Comparison of ENCODE assay signal across 1 cellular context in the genomic region with DNA sequence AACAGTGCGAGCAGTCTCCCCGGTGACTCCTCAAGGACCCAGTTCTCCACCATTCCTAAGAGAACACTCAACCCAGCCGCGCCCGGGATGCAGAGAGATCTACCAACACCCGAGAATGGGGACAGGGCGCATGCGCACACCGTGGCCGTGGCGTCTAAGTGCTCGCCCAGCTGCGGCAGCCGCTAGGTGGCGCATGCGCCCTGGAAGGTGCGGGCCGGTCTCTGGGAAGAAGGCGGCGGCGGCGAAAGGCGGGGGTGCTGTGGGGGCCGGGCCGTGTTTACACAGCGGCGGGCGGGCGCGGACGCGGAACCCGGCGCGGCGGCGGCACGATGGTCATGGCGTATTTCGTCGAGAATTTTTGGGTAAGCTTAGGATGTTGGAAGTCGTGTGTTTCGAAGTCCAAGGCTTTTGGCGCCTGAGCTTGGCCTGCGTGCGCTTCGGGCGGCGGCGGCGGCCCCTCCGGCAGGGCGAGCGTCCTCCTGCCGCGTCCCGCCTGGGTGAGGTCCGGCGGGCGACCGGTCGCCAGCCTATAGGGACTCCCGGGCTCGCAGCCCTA.
TF ChIP-seq lines count a peak whose summit lies in the region.

Gene FCHO2 (plus strand): TSS at position 274 of the 556 bp plus-strand sequence. CDS start 56 bp downstream, at position 330.

TF ChIP-seq in HepG2, 621 proteins besides CTCF, POLR2A, EP300 and RAD21 (continued from another document and continues in another):
- TF ChIP-seq, protein P1, sequence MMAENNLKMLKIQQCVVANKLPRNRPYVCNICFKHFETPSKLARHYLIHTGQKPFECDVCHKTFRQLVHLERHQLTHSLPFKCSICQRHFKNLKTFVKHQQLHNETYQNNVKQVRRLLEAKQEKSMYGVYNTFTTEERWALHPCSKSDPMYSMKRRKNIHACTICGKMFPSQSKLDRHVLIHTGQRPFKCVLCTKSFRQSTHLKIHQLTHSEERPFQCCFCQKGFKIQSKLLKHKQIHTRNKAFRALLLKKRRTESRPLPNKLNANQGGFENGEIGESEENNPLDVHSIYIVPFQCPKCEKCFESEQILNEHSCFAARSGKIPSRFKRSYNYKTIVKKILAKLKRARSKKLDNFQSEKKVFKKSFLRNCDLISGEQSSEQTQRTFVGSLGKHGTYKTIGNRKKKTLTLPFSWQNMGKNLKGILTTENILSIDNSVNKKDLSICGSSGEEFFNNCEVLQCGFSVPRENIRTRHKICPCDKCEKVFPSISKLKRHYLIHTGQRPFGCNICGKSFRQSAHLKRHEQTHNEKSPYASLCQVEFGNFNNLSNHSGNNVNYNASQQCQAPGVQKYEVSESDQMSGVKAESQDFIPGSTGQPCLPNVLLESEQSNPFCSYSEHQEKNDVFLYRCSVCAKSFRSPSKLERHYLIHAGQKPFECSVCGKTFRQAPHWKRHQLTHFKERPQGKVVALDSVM (CRISPR knock-in tag; IDR thresholded peaks at IDR 0.05) = no peak; the same call in 1 of the 2 replicates
- no peak for TF ChIP-seq EED (CRISPR knock-in tag; IDR thresholded peaks at IDR 0.05)
- no peak for TF ChIP-seq ADNP (CRISPR knock-in tag; IDR thresholded peaks at IDR 0.05)
- TF ChIP-seq RBFOX2 (IDR thresholded peaks at IDR 0.05; ENCODE audit: low read depth, low read length) = peak; percentile 86
- no peak for TF ChIP-seq SNRNP70 (IDR thresholded peaks at IDR 0.05; ENCODE audit: low read depth, low read length)
- no peak; the same call in 1 of the 2 replicates for TF ChIP-seq SP4 (CRISPR knock-in tag; IDR thresholded peaks at IDR 0.05)
- peak; percentile 43 for TF ChIP-seq ETV5 (CRISPR knock-in tag; IDR thresholded peaks at IDR 0.05; ENCODE audit: borderline replicate concordance)
- peak; percentile 84; the same call in 1 of the 2 replicates for TF ChIP-seq KDM3A (CRISPR knock-in tag; IDR thresholded peaks at IDR 0.05; ENCODE audit: low read depth)
- no peak; the same call in 1 of the 2 replicates for TF ChIP-seq MEF2D (CRISPR knock-in tag; IDR thresholded peaks at IDR 0.05)
- TF ChIP-seq RNF219 (CRISPR knock-in tag; IDR thresholded peaks at IDR 0.05) = no peak
- TF ChIP-seq JUN (CRISPR knock-in tag; IDR thresholded peaks at IDR 0.05) = no peak
- TF ChIP-seq, protein P2, sequence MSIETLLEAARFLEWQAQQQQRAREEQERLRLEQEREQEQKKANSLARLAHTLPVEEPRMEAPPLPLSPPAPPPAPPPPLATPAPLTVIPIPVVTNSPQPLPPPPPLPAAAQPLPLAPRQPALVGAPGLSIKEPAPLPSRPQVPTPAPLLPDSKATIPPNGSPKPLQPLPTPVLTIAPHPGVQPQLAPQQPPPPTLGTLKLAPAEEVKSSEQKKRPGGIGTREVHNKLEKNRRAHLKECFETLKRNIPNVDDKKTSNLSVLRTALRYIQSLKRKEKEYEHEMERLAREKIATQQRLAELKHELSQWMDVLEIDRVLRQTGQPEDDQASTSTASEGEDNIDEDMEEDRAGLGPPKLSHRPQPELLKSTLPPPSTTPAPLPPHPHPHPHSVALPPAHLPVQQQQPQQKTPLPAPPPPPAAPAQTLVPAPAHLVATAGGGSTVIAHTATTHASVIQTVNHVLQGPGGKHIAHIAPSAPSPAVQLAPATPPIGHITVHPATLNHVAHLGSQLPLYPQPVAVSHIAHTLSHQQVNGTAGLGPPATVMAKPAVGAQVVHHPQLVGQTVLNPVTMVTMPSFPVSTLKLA (IDR thresholded peaks at IDR 0.05) = 0 out of 2 replicates have a peak, but pooled peaks have one; percentile 15
- no peak for TF ChIP-seq MTF1 (CRISPR knock-in tag; IDR thresholded peaks at IDR 0.05)
- TF ChIP-seq ZNF430 (CRISPR knock-in tag; IDR thresholded peaks at IDR 0.05) = peak; percentile 70
- TF ChIP-seq RBAK (CRISPR knock-in tag; IDR thresholded peaks at IDR 0.05) = no peak
- TF ChIP-seq ZNF121 (CRISPR knock-in tag; IDR thresholded peaks at IDR 0.05) = peak; percentile 47; the same call in 1 of the 2 replicates
- no peak for TF ChIP-seq EZH2 (conservative IDR thresholded peaks at IDR 0.05; ENCODE audit: low read depth, low read length)
- no peak for TF ChIP-seq ZNF33B (CRISPR knock-in tag; IDR thresholded peaks at IDR 0.05)
- TF ChIP-seq, protein P3, sequence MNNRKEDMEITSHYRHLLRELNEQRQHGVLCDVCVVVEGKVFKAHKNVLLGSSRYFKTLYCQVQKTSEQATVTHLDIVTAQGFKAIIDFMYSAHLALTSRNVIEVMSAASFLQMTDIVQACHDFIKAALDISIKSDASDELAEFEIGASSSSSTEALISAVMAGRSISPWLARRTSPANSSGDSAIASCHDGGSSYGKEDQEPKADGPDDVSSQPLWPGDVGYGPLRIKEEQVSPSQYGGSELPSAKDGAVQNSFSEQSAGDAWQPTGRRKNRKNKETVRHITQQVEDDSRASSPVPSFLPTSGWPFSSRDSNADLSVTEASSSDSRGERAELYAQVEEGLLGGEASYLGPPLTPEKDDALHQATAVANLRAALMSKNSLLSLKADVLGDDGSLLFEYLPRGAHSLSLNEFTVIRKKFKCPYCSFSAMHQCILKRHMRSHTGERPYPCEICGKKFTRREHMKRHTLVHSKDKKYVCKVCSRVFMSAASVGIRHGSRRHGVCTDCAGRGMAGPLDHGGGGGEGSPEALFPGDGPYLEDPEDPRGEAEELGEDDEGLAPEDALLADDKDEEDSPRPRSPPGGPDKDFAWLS (CRISPR knock-in tag; IDR thresholded peaks at IDR 0.05; ENCODE audit: borderline replicate concordance) = no peak
- 0 out of 2 replicates have a peak, but pooled peaks have one; percentile 53 for TF ChIP-seq SNAPC2 (CRISPR knock-in tag; IDR thresholded peaks at IDR 0.05)
- no peak for TF ChIP-seq KDM6A (CRISPR knock-in tag; IDR thresholded peaks at IDR 0.05; ENCODE audit: low read depth)
- TF ChIP-seq ZNF326 (CRISPR knock-in tag; IDR thresholded peaks at IDR 0.05; ENCODE audit: borderline replicate concordance) = no peak
- peak; percentile 16; the same call in 1 of the 2 replicates for TF ChIP-seq DMAP1 (CRISPR knock-in tag; IDR thresholded peaks at IDR 0.05)
- TF ChIP-seq, protein P4, sequence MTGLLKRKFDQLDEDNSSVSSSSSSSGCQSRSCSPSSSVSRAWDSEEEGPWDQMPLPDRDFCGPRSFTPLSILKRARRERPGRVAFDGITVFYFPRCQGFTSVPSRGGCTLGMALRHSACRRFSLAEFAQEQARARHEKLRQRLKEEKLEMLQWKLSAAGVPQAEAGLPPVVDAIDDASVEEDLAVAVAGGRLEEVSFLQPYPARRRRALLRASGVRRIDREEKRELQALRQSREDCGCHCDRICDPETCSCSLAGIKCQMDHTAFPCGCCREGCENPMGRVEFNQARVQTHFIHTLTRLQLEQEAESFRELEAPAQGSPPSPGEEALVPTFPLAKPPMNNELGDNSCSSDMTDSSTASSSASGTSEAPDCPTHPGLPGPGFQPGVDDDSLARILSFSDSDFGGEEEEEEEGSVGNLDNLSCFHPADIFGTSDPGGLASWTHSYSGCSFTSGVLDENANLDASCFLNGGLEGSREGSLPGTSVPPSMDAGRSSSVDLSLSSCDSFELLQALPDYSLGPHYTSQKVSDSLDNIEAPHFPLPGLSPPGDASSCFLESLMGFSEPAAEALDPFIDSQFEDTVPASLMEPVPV (CRISPR knock-in tag; IDR thresholded peaks at IDR 0.05) = no peak
- TF ChIP-seq ZFY (CRISPR knock-in tag; IDR thresholded peaks at IDR 0.05) = peak; percentile 61
- no peak for TF ChIP-seq AKAP8 (CRISPR knock-in tag; IDR thresholded peaks at IDR 0.05)
- TF ChIP-seq CCAR2 (optimal IDR thresholded peaks at IDR 0.05; ENCODE audit: low read depth, low read length) = no peak
- no peak for TF ChIP-seq ZNF138 (CRISPR knock-in tag; IDR thresholded peaks at IDR 0.05; ENCODE audit: low read depth)
- TF ChIP-seq SOX6 (IDR thresholded peaks at IDR 0.05) = no peak
- no peak for TF ChIP-seq SOX6 (CRISPR knock-in tag; IDR thresholded peaks at IDR 0.05)
- no peak for TF ChIP-seq GATAD2A (CRISPR knock-in tag; IDR thresholded peaks at IDR 0.05)
- no peak for TF ChIP-seq ZNF567 (CRISPR knock-in tag; IDR thresholded peaks at IDR 0.05; ENCODE audit: borderline replicate concordance)
- TF ChIP-seq TERF1 (CRISPR knock-in tag; IDR thresholded peaks at IDR 0.05) = no peak
- no peak for TF ChIP-seq THYN1 (CRISPR knock-in tag; IDR thresholded peaks at IDR 0.05; ENCODE audit: borderline replicate concordance, low read depth)
- TF ChIP-seq ZBTB10 (CRISPR knock-in tag; IDR thresholded peaks at IDR 0.05; ENCODE audit: borderline replicate concordance) = no peak; the same call in 1 of the 2 replicates
- TF ChIP-seq RBM22 (optimal IDR thresholded peaks at IDR 0.05; ENCODE audit: low read length) = no peak
- TF ChIP-seq ZFP41 (CRISPR knock-in tag; IDR thresholded peaks at IDR 0.05; ENCODE audit: borderline replicate concordance) = no peak
- TF ChIP-seq GFI1 (CRISPR knock-in tag; IDR thresholded peaks at IDR 0.05; ENCODE audit: borderline replicate concordance) = peak; percentile 62; the same call in 1 of the 2 replicates
- TF ChIP-seq, protein P5, sequence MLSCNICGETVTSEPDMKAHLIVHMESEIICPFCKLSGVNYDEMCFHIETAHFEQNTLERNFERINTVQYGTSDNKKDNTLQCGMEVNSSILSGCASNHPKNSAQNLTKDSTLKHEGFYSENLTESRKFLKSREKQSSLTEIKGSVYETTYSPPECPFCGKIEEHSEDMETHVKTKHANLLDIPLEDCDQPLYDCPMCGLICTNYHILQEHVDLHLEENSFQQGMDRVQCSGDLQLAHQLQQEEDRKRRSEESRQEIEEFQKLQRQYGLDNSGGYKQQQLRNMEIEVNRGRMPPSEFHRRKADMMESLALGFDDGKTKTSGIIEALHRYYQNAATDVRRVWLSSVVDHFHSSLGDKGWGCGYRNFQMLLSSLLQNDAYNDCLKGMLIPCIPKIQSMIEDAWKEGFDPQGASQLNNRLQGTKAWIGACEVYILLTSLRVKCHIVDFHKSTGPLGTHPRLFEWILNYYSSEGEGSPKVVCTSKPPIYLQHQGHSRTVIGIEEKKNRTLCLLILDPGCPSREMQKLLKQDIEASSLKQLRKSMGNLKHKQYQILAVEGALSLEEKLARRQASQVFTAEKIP (CRISPR knock-in tag; IDR thresholded peaks at IDR 0.05; ENCODE audit: borderline replicate concordance) = no peak
- TF ChIP-seq, protein P6, sequence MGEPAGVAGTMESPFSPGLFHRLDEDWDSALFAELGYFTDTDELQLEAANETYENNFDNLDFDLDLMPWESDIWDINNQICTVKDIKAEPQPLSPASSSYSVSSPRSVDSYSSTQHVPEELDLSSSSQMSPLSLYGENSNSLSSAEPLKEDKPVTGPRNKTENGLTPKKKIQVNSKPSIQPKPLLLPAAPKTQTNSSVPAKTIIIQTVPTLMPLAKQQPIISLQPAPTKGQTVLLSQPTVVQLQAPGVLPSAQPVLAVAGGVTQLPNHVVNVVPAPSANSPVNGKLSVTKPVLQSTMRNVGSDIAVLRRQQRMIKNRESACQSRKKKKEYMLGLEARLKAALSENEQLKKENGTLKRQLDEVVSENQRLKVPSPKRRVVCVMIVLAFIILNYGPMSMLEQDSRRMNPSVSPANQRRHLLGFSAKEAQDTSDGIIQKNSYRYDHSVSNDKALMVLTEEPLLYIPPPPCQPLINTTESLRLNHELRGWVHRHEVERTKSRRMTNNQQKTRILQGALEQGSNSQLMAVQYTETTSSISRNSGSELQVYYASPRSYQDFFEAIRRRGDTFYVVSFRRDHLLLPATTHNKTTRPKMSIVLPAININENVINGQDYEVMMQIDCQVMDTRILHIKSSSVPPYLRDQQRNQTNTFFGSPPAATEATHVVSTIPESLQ (CRISPR knock-in tag; conservative IDR thresholded peaks at IDR 0.05) = no peak
- peak; percentile 61; the same call in 1 of the 2 replicates for TF ChIP-seq RXRB (CRISPR knock-in tag; IDR thresholded peaks at IDR 0.05; ENCODE audit: borderline replicate concordance)
